ENCODE assay signal across 2 cellular contexts in the genomic region with DNA sequence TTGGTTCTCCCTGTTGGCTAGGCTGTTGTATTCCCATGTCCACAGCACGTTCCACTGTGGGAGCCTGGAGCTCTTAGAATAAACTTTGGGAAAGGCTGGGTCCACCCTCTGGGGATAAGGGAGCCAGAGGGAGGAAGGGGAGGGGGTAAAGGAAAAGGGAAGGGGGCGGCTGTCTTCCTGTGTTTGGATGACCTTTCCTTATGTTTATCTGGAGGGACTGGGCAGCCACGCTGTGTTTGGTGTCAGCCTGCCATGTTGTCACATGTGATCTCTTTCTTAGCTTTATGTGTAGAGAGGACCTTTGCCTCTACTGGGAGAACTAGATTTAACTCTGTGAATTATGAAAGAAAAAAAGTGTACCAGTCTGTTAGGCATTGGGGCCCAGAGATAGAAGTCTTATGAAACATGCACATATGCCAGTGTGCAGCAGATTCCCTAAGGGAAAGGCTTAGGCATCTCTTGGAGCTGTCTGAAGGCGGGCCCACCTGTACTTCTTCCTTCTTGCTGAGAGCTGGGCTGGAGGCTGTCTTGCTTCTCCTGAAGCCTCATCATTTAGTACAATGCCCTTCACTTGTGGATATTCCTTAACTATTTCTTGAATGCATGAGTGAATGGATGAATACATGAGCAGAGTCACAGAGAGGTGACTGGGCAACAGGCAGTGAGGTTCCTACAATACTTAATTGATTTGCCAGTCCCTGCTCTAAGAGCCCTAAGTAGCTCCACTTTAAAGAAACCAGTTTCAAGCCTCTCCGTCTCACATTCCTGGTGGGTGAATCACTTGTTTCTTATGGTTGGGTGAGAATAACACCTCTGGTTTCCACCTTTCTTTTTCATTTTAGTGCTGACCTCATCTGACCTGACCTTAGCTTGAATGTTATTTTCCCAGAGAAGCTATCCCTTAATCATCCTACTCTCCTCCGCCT.
TF ChIP-seq lines count a peak whose summit lies in the region.

No MANE protein-coding gene starts in this region.

TF ChIP-seq in H1, 55 proteins besides CTCF, POLR2A, EP300 and RAD21 (continued from another document):
- TF ChIP-seq, protein P1, sequence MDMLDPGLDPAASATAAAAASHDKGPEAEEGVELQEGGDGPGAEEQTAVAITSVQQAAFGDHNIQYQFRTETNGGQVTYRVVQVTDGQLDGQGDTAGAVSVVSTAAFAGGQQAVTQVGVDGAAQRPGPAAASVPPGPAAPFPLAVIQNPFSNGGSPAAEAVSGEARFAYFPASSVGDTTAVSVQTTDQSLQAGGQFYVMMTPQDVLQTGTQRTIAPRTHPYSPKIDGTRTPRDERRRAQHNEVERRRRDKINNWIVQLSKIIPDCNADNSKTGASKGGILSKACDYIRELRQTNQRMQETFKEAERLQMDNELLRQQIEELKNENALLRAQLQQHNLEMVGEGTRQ (IDR thresholded peaks at IDR 0.05; ENCODE audit: low read length) = no peak
- TF ChIP-seq ZNF274 (IDR thresholded peaks at IDR 0.05; ENCODE audit: borderline replicate concordance, extremely low read depth, low read length) (no peak), JUN (IDR thresholded peaks at IDR 0.05; ENCODE audit: low read depth, low read length) (peak; percentile 60; the same call in 1 of the 2 replicates), JUND (IDR thresholded peaks at IDR 0.05; ENCODE audit: low read length) (peak; percentile 88), FOSL1 (IDR thresholded peaks at IDR 0.05; ENCODE audit: insufficient read depth, low read depth, low read length) (no peak)
TF ChIP-seq in H1: peak in this region for 3.

TF ChIP-seq in liver, 16 proteins besides CTCF, POLR2A, EP300 and RAD21 (continued from another document):
- no peak for TF ChIP-seq ATF3 (IDR thresholded peaks at IDR 0.05)
- TF ChIP-seq YY1 (IDR thresholded peaks at IDR 0.05) = no peak
- peak in 1 of 2 donors; percentile 22 for TF ChIP-seq HNF4A (conservative IDR thresholded peaks at IDR 0.05)
- TF ChIP-seq REST (IDR thresholded peaks at IDR 0.05) = no peak
- TF ChIP-seq SP1 (IDR thresholded peaks at IDR 0.05) = peak; percentile 20
- TF ChIP-seq FOXA2 (IDR thresholded peaks at IDR 0.05) = no peak
- no peak for TF ChIP-seq RXRA (IDR thresholded peaks at IDR 0.05)
- no peak for TF ChIP-seq HNF4G (IDR thresholded peaks at IDR 0.05)
- no peak for TF ChIP-seq FOXA1 (IDR thresholded peaks at IDR 0.05)
